In genomic region chr16:30417447-30418349, GRCh38 we compare ENCODE assay signal across 8 cellular contexts. TPM values are rescaled to one million over a fixed set of nuclear protein-coding genes. Genes with fewer than 3 reads are reported as not detected.
DNase-seq lines count a peak whose midpoint lies in the region; ATAC-seq and TF ChIP-seq lines count a peak whose summit lies in the region.

No MANE protein-coding gene starts in this region.

- H3K4me1 ChIP-seq in Panc1 (ENCODE audit: control insufficient read depth, insufficient read depth, low read length): peaks cover 13% of the 10 kb centered on the region

- H3K27ac ChIP-seq in CD4-positive, alpha-beta T cell (ENCODE audit: low read depth, low read length): peak overlapping the region; percentile 73
- peak overlapping the region; percentile 77 for H3K27ac ChIP-seq in Panc1 (ENCODE audit: low read length)

- H3K36me3 ChIP-seq in Panc1 (ENCODE audit: control insufficient read depth, insufficient read depth, low read length): peaks cover 4% of the 10 kb centered on the region

- no peaks in the 10 kb centered on the region for H3K9me3 ChIP-seq in CD4-positive, alpha-beta T cell (ENCODE audit: control insufficient read depth, low read length)
- H3K9me3 ChIP-seq in Panc1 (ENCODE audit: control insufficient read depth, insufficient read depth, low read depth, low read length): no peaks in the 10 kb centered on the region

- intact Hi-C loops in CD4-positive, alpha-beta T cell (cut with DNase I, micrococcal nuclease): loop anchor here in 1 of 2 experiments (1.0 to 10.0 kb wide), 3 partner anchors 294 to 353 kb away; partner anchors contain the start of genes ALDOA, MAPK3, TBX6 and YPEL3
- intact Hi-C loops in Panc1 (cut with micrococcal nuclease; ENCODE audit: unreplicated experiment): no loop called here

- no TSS peak for BruUV-seq in Panc1 (replicated peaks; lab: Mats Ljungman, UMichigan)

- no peak for TF ChIP-seq CTCF in CD4-positive, alpha-beta T cell (IDR thresholded peaks at IDR 0.05)
- TF ChIP-seq CTCF in Panc1 (IDR thresholded peaks at IDR 0.05) (no peak), fibroblast of the aortic adventitia (IDR thresholded peaks at IDR 0.05; ENCODE audit: insufficient read depth, low read length) (no peak), nephron (IDR thresholded peaks at IDR 0.05; ENCODE audit: unreplicated experiment in 3 of 3) (peak in 1 of 3 experiments; percentile 30)

- no peaks in the 10 kb centered on the region for H3K9me3 Mint-ChIP-seq in CD4-positive, alpha-beta T cell
- no peaks in the 10 kb centered on the region for H3K9me3 Mint-ChIP-seq in nephron

- DNase-seq in CD4-positive, alpha-beta T cell: peak; percentile 77 to 90 (median 86)
- DNase-seq in Panc1 (ENCODE audit: low read depth, low spot score) (peak; percentile 81), fibroblast of the aortic adventitia (ENCODE audit: low read depth) (peak; percentile 83)
- DNase-seq in activated T-helper 9 cell treated with anti-CD3 and anti-CD28 coated beads, Interleukin-2, amount 50 U/mL, for 16 hours (ENCODE audit: low read depth): peak; percentile 85
- peak; percentile 88 for DNase-seq in stimulated activated naive CD8-positive, alpha-beta T cell treated with anti-CD3 and anti-CD28 coated beads, Interleukin-15, Interleukin-2, amounts not matched to agents 100 U/mL and 50 U/mL, for 24 hours

- peak overlapping the region; percentile 86 for H3K27ac Mint-ChIP-seq in CD4-positive, alpha-beta T cell
- H3K27ac Mint-ChIP-seq in nephron: no peak overlapping the region

- no peaks in the 10 kb centered on the region for H3K27me3 Mint-ChIP-seq in CD4-positive, alpha-beta T cell
- H3K27me3 Mint-ChIP-seq in nephron (ENCODE audit: low read depth): peaks cover 3% of the 10 kb centered on the region

- peaks cover 21% of the 10 kb centered on the region for H3K4me1 Mint-ChIP-seq in CD4-positive, alpha-beta T cell (ENCODE audit: low read depth)
- no peaks in the 10 kb centered on the region for H3K4me1 Mint-ChIP-seq in nephron

- peaks cover 26% of the 10 kb centered on the region for H3K36me3 Mint-ChIP-seq in CD4-positive, alpha-beta T cell (ENCODE audit: low read depth)
- peaks cover 39% of the 10 kb centered on the region for H3K36me3 Mint-ChIP-seq in nephron (ENCODE audit: low read depth)

- CTCF ChIA-PET in CD4-positive, alpha-beta T cell (lab: Charles Lee): interaction anchor here (0.7 to 2.3 kb wide), 9 partner anchors 8 to 275 kb away, joined by 3 to 13 read pairs (median 3); partner anchors contain the start of genes DCTPP1, ZNF48 and ZNF771
- CTCF ChIA-PET in Panc1 (lab: Charles Lee): interaction anchor here (1.0 to 2.7 kb wide), 4 partner anchors 8 to 274 kb away, joined by 3 to 12 read pairs (median 4); partner anchors contain the start of genes DCTPP1 and ZNF48

- no peaks in the 10 kb centered on the region for H3K27me3 ChIP-seq in CD4-positive, alpha-beta T cell (ENCODE audit: control insufficient read depth, insufficient read depth, low read length)
- no peaks in the 10 kb centered on the region for H3K27me3 ChIP-seq in Panc1 (ENCODE audit: control insufficient read depth, insufficient read depth, low read length)

- in situ Hi-C loops in Panc1 (cut with HindIII; ENCODE audit: low pct_unique_long_range_greater_than_20kb, low sequenced_read_pairs): no loop called here

- peak; percentile 85 for ATAC-seq in CD4-positive, alpha-beta T cell (ENCODE audit: poor library complexity)
- peak; percentile 84 for ATAC-seq in GM19397 (IDR thresholded peaks at IDR 0.05; ENCODE audit: unreplicated experiment)
- peak; percentile 68 for ATAC-seq in HG03571 (IDR thresholded peaks at IDR 0.05; ENCODE audit: unreplicated experiment)
- peak; percentile 94 for ATAC-seq in Panc1
- peak; percentile 92 for ATAC-seq in stimulated activated naive CD8-positive, alpha-beta T cell treated with anti-CD3 and anti-CD28 coated beads, Interleukin-15, Interleukin-2, amounts not matched to agents 100 U/mL and 50 U/mL, for 24 hours

- POLR2A ChIA-PET in CD4-positive, alpha-beta T cell (lab: Charles Lee): interaction anchor here (0.5 to 4.9 kb wide), 64 partner anchors 9 to 766 kb away, joined by 3 to 119 read pairs (median 6); partner anchors contain the start of genes ALDOA, CD2BP2, CORO1A and DCTPP1
- POLR2A ChIA-PET in Panc1 (lab: Charles Lee): interaction anchor here (0.5 to 0.8 kb wide), 5 partner anchors 11 to 683 kb away, joined by 3 to 11 read pairs (median 3); no protein-coding TSS in a partner anchor

- H3K4me3 Mint-ChIP-seq in CD4-positive, alpha-beta T cell: peak overlapping the region; percentile 80
- peak overlapping the region; percentile 44 to 78 (median 69) for H3K4me3 Mint-ChIP-seq in nephron

- H3K4me3 ChIP-seq in Panc1 (ENCODE audit: low read depth in 2 of 2, low read length in 2 of 2) (peak overlapping the region; percentile 45 to 55), fibroblast of the aortic adventitia (ENCODE audit: low read depth, low read length) (peak overlapping the region; percentile 63)

RNA-seq across cellular contexts. Expression of gene ZNF771, which starts 10.3 kb away (rescaled TPM):
- total RNA-seq in CD4-positive, alpha-beta T cell: 1 to 10 TPM in 1 of 2 experiments, under 1 TPM in 1; 0.80 to 1.2 TPM
- total RNA-seq in Panc1 (2021; ENCODE audit: unreplicated experiment) (14.4 TPM), fibroblast of the aortic adventitia (ENCODE audit: low replicate concordance) (12.6 and 16.2 TPM in 2 replicates)
- polyA plus RNA-seq in Panc1 (2012; ENCODE audit: insufficient read length): 20.9 TPM

RNA-seq across cellular contexts. Expression of gene DCTPP1, which starts 12.1 kb away (rescaled TPM):
- total RNA-seq in CD4-positive, alpha-beta T cell: 1 to 10 TPM; 5.4 to 6.5 TPM
- total RNA-seq in Panc1 (2021; ENCODE audit: unreplicated experiment) (120 TPM), fibroblast of the aortic adventitia (ENCODE audit: low replicate concordance) (28.0 and 42.0 TPM in 2 replicates)
- 162 TPM for polyA plus RNA-seq in Panc1 (2012; ENCODE audit: insufficient read length)

RNA-seq across cellular contexts. Expression of gene ZNF48, which starts 22.5 kb away (rescaled TPM):
- 1 to 10 TPM; 3.4 to 3.5 TPM for total RNA-seq in CD4-positive, alpha-beta T cell
- total RNA-seq in Panc1 (2021; ENCODE audit: unreplicated experiment): 16.6 TPM
- polyA plus RNA-seq in Panc1 (2012; ENCODE audit: insufficient read length): 17.6 TPM
- total RNA-seq in fibroblast of the aortic adventitia (ENCODE audit: low replicate concordance): 2.1 and 5.4 TPM in 2 replicates

RNA-seq across cellular contexts. Expression of gene SEPHS2, which starts 28.0 kb away (rescaled TPM):
- 10 to 100 TPM; 25.4 to 25.9 TPM for total RNA-seq in CD4-positive, alpha-beta T cell
- total RNA-seq in Panc1 (2021; ENCODE audit: unreplicated experiment): 68.5 TPM
- polyA plus RNA-seq in Panc1 (2012; ENCODE audit: insufficient read length): 57.5 TPM
- 15.0 and 15.8 TPM in 2 replicates for total RNA-seq in fibroblast of the aortic adventitia (ENCODE audit: low replicate concordance)

RNA-seq across cellular contexts. Expression of gene SEPTIN1, which starts 35.3 kb away (rescaled TPM):
- total RNA-seq in CD4-positive, alpha-beta T cell: 100 to 1,000 TPM; 161 to 163 TPM
- total RNA-seq in Panc1 (2021; ENCODE audit: unreplicated experiment): 1.7 TPM
- 1.8 TPM for polyA plus RNA-seq in Panc1 (2012; ENCODE audit: insufficient read length)
- 0.09 TPM in 1 of 2 replicates, not detected in the other for total RNA-seq in fibroblast of the aortic adventitia (ENCODE audit: low replicate concordance)

Comparison
In these comparisons a context has a peak if more than half of its experiments do, and no peak if none do; other contexts are left out.
1. Peak in every context shown above with its lines: DNase-seq, ATAC-seq, H3K4me3 ChIP-seq and H3K27ac ChIP-seq.